ENCODE assay signal across 17 cellular contexts in the genomic region with DNA sequence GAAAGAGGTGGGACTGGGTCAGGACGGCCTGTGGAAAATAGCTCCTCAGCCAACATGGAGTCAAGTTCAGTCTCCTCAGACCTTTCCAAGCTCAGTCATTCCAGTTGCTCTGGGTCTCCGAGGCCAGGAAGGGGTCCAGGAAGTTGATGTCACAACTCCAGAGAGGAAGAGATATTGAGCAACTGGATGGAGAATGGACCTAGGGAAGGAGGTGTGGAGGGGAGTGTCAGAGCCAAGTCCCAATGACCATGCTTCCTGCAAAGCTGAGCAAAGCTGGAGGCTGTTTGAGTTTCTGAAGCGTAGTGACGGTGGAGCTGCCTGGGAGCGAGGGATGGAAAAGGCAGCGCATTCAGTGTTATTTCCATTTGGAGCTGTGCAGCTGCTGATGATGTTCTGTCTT.
DNase-seq lines count a peak whose midpoint lies in the region; ATAC-seq and TF ChIP-seq lines count a peak whose summit lies in the region.
"Had no signal": no experiment of that assay in that cellular context is flagged by ENCODE, and none has a peak within 500 bp of the region (broad histone marks: within the 10 kb centered on the region; RNA-seq: fewer than 3 reads in every experiment).

No MANE protein-coding gene starts in this region.

- no peaks in the 10 kb centered on the region for H3K36me3 Mint-ChIP-seq in progenitor cell of endocrine pancreas (ENCODE audit: insufficient read depth)
- no peaks in the 10 kb centered on the region for H3K36me3 Mint-ChIP-seq in Caco-2 (ENCODE audit: insufficient read depth, unreplicated experiment)

- H3K27ac Mint-ChIP-seq in progenitor cell of endocrine pancreas (peak overlapping the region; percentile 25), Caco-2 (ENCODE audit: unreplicated experiment) (no peak overlapping the region)
- H3K27ac Mint-ChIP-seq: H9 had no signal

- TF ChIP-seq CTCF in AG10803 (conservative IDR thresholded peaks at IDR 0.05; ENCODE audit: low read length) = no peak
- no peak for TF ChIP-seq CTCF in heart left ventricle (IDR thresholded peaks at IDR 0.05)
- no peak for TF ChIP-seq CTCF in progenitor cell of endocrine pancreas (IDR thresholded peaks at IDR 0.05; ENCODE audit: unreplicated experiment)
- no peak for TF ChIP-seq CTCF in lower leg skin (IDR thresholded peaks at IDR 0.05)
- TF ChIP-seq CTCF in Caco-2 (IDR thresholded peaks at IDR 0.05; ENCODE audit: insufficient read depth in 1 of 2, low read depth in 1 of 2, low read length in 1 of 2, severe bottlenecking in 1 of 2, unreplicated experiment in 1 of 2) = no peak

- no TSS peak for BruUV-seq in Caco-2 (replicated peaks; lab: Mats Ljungman, UMichigan)

- CTCF ChIA-PET in Caco-2 (lab: Charles Lee) = no interaction called here

- DNase-seq in AG10803 (ENCODE audit: low read depth) = peak; percentile 31
- DNase-seq in NCI-H748 treated with DMSO at 0.1 percent for 48 hours (lab: John Stamatoyannopoulos, UW) = peak; percentile 23
- peak in 2 of 5 donors; percentile 10 to 34 for DNase-seq in heart left ventricle
- DNase-seq in progenitor cell of endocrine pancreas (ENCODE audit: low spot score, unreplicated experiment) = no peak
- DNase-seq in lower leg skin (ENCODE audit: low spot score in 2 of 2) = no peak
- no peak for DNase-seq in Caco-2
- no peak for DNase-seq in activated CD8-positive, alpha-beta memory T cell treated with anti-CD3 and anti-CD28 coated beads, Interleukin-2, amount 50 U/mL, for 48 hours
- DNase-seq: activated CD8-positive, alpha-beta memory T cell treated with anti-CD3 and anti-CD28 coated beads, Interleukin-2, amount 50 U/mL, for 4 hours; CD8-positive, alpha-beta memory T cell; H9; NCI-H2107; NCI-H82; thyroid gland had no signal

- H3K27me3 ChIP-seq in heart left ventricle (no peaks in the 10 kb centered on the region), Caco-2 (replicated peaks; ENCODE audit: control insufficient read depth, insufficient read depth, low read length) (no peaks in the 10 kb centered on the region; the same call in 1 of the 2 replicates)
- H3K27me3 ChIP-seq: thyroid gland had no signal

- ATAC-seq in heart left ventricle (peak in 3 of 4 donors; percentile 74 to 88 (median 76)), HG03565 (IDR thresholded peaks at IDR 0.05; ENCODE audit: unreplicated experiment) (no peak)
- ATAC-seq: left lobe of liver, Panc1 had no signal

- H3K4me3 Mint-ChIP-seq in progenitor cell of endocrine pancreas (ENCODE audit: low read depth) (no peak overlapping the region), Caco-2 (ENCODE audit: unreplicated experiment) (no peak overlapping the region)
- H3K4me3 Mint-ChIP-seq: CD8-positive, alpha-beta memory T cell; H9; neural crest cell had no signal

- no peak overlapping the region for H3K4me3 ChIP-seq in AG10803 (ENCODE audit: low read length)
- H3K4me3 ChIP-seq in heart left ventricle = no peak overlapping the region
- no peak overlapping the region for H3K4me3 ChIP-seq in lower leg skin (ENCODE audit: low read depth, poor library complexity, severe bottlenecking)
- no peak overlapping the region for H3K4me3 ChIP-seq in Caco-2 (ENCODE audit: low read depth, low read length)
- H3K4me3 ChIP-seq: thyroid gland had no signal

- peaks cover 0 to 11% (median 0%) of the 10 kb centered on the region in 12 donors for H3K9me3 ChIP-seq in heart left ventricle
- 0 out of 2 replicates have a peak, but pooled peaks cover 7% of the 10 kb centered on the region for H3K9me3 ChIP-seq in Caco-2
- H3K9me3 ChIP-seq: thyroid gland had no signal

- H3K27me3 Mint-ChIP-seq in progenitor cell of endocrine pancreas (peaks cover 27% of the 10 kb centered on the region), Caco-2 (ENCODE audit: insufficient read depth, unreplicated experiment) (peaks cover 15% of the 10 kb centered on the region)

- H3K4me1 ChIP-seq in heart left ventricle = peaks cover 0 to 30% (median 9%) of the 10 kb centered on the region in 12 donors
- H3K4me1 ChIP-seq in Caco-2 = no peaks in the 10 kb centered on the region
- H3K4me1 ChIP-seq: thyroid gland had no signal

- POLR2A ChIA-PET in Caco-2 (lab: Charles Lee) = no interaction called here

- H3K36me3 ChIP-seq in heart left ventricle (no peaks in the 10 kb centered on the region), Caco-2 (ENCODE audit: control insufficient read depth, insufficient read depth, low read length) (no peaks in the 10 kb centered on the region)
- H3K36me3 ChIP-seq: thyroid gland had no signal

- no peak for TF ChIP-seq POLR2A in heart left ventricle (IDR thresholded peaks at IDR 0.05)
- TF ChIP-seq POLR2A in lower leg skin (IDR thresholded peaks at IDR 0.05) = no peak

- peak overlapping the region in 3 of 12 donors; percentile 7 to 54 (median 9) for H3K27ac ChIP-seq in heart left ventricle

- intact Hi-C loops in heart left ventricle (cut with DNase I) (no loop called here), lower leg skin (cut with DNase I; ENCODE audit: low total_unique reads) (no loop called here), Caco-2 (cut with micrococcal nuclease; ENCODE audit: unreplicated experiment) (no loop called here)

- peaks cover 6% of the 10 kb centered on the region for H3K9me3 Mint-ChIP-seq in progenitor cell of endocrine pancreas (ENCODE audit: low read depth)
- peaks cover 26% of the 10 kb centered on the region for H3K9me3 Mint-ChIP-seq in Caco-2 (ENCODE audit: unreplicated experiment)

- H3K4me1 Mint-ChIP-seq in progenitor cell of endocrine pancreas (ENCODE audit: low read depth) (peaks cover 2% of the 10 kb centered on the region), Caco-2 (ENCODE audit: low read depth, unreplicated experiment) (peaks cover 5% of the 10 kb centered on the region)
- H3K4me1 Mint-ChIP-seq: CD8-positive, alpha-beta memory T cell; neural crest cell had no signal

- 59 to 68% (median 62%) methylated on average over 6 of the region's 6 CpGs for WGBS in heart left ventricle, 4 donors
- 79 to 84% methylated on average over 6 of the region's 6 CpGs for WGBS in lower leg skin, 2 donors

Comparison
In these comparisons a context has a peak if more than half of its experiments do, and no peak if none do; other contexts are left out.
1. DNase-seq: peak in AG10803 (single experiment) and NCI-H748 treated with DMSO at 0.1 percent for 48 hours (single experiment); none in progenitor cell of endocrine pancreas (single experiment), lower leg skin (0 of 2), Caco-2 (0 of 2) and activated CD8-positive, alpha-beta memory T cell treated with anti-CD3 and anti-CD28 coated beads, Interleukin-2, amount 50 U/mL, for 48 hours (single experiment).